Comparison of ENCODE assay signal across 25 cellular contexts in the genomic region with DNA sequence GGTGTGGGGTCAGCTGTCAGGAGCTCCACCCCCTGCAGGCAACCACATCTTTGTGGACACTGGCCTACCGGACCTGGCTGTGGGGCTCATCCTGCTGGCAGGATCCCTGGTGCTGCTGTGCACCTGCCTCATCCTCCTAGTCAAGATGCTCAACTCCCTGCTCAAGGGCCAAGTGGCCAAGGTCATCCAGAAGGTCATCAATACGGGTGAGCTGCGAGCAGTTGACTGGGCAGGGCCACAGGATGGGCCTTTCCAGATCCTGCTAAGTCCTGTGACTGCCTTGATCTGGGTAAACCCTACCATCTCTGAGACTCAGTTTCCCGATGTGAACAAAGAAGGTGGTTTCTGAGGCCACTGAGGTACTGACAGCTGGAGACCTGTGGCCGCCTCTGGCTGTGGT. TPM values are rescaled to one million over a fixed set of nuclear protein-coding genes. Genes with fewer than 3 reads are reported as not detected.
DNase-seq lines count a peak whose midpoint lies in the region; ATAC-seq, FAIRE-seq and TF ChIP-seq lines count a peak whose summit lies in the region.
"Had no signal": no experiment of that assay in that cellular context is flagged by ENCODE, and none has a peak within 500 bp of the region (broad histone marks: within the 10 kb centered on the region; RNA-seq: fewer than 3 reads in every experiment).

No MANE protein-coding gene starts in this region.

- no peak overlapping the region for H2BK20ac ChIP-seq in H1 (ENCODE audit: low read length)

- H3K9ac ChIP-seq in BLaER1 (no peak overlapping the region), H1 (replicated peaks in 1 of 4; ENCODE audit: extremely low read depth in 1 of 4, low read depth in 3 of 4, low read length in 3 of 4) (no peak overlapping the region), trophoblast cell (ENCODE audit: low read length) (no peak overlapping the region), neural progenitor cell (no peak overlapping the region)

- 0 out of 2 replicates have a peak overlapping the region, but pooled peaks have one; percentile 12 for H2BK15ac ChIP-seq in H1 (ENCODE audit: low read length)

- H3K27me3 ChIP-seq in BLaER1 = no peaks in the 10 kb centered on the region
- H3K27me3 ChIP-seq in H1 (replicated peaks in 1 of 4; ENCODE audit: control insufficient read depth in 3 of 4, extremely low read depth in 1 of 4, insufficient read depth in 3 of 4, low read length in 3 of 4) = peaks cover 0 to 16% (median 11%) of the 10 kb centered on the region in 4 experiments; a peak in 6 of 7 replicates
- peaks cover 14% of the 10 kb centered on the region for H3K27me3 ChIP-seq in neutrophil
- no peaks in the 10 kb centered on the region for H3K27me3 ChIP-seq in trophoblast cell (ENCODE audit: insufficient read depth, low read length)
- H3K27me3 ChIP-seq in neural progenitor cell = peaks cover 21% of the 10 kb centered on the region
- H3K27me3 ChIP-seq: BE2C had no signal

- H4K20me1 ChIP-seq in BLaER1 (no peaks in the 10 kb centered on the region), H1 (replicated peaks in 1 of 2; ENCODE audit: control insufficient read depth in 1 of 2, insufficient read depth in 2 of 2, low read length in 2 of 2) (no peaks in the 10 kb centered on the region), neural progenitor cell (ENCODE audit: low read depth) (no peaks in the 10 kb centered on the region)

- H3K9me3 Mint-ChIP-seq in neural progenitor cell = no peaks in the 10 kb centered on the region
- H3K9me3 Mint-ChIP-seq: CD4-positive, CD25-positive, alpha-beta regulatory T cell; CD8-positive, alpha-beta T cell; GM23338; HFFc6 had no signal

- peak overlapping the region; percentile 64; the same call in 1 of the 2 replicates for H3K27ac ChIP-seq in BLaER1
- H3K27ac ChIP-seq in H1 (ENCODE audit: low read depth, low read length) = no peak overlapping the region
- H3K27ac ChIP-seq in neutrophil = peak overlapping the region; percentile 69
- no peak overlapping the region for H3K27ac ChIP-seq in trophoblast cell (ENCODE audit: low read depth, low read length)
- no peak overlapping the region for H3K27ac ChIP-seq in neural progenitor cell
- H3K27ac ChIP-seq: A549, C4-2B had no signal

- H3K4ac ChIP-seq in H1 (replicated peaks; ENCODE audit: insufficient read length, low read depth, low read length) = no peak overlapping the region
- H3K4ac ChIP-seq in trophoblast cell (ENCODE audit: low read depth, low read length) = no peak overlapping the region

- H2AFZ ChIP-seq in H1 (ENCODE audit: low read length) = no peak overlapping the region
- no peak overlapping the region for H2AFZ ChIP-seq in trophoblast cell (ENCODE audit: insufficient read depth, low read length, poor library complexity)
- no peak overlapping the region for H2AFZ ChIP-seq in neural progenitor cell (replicated peaks)
- H2AFZ ChIP-seq: GM23338 had no signal

- H3K18ac ChIP-seq in H1 (ENCODE audit: extremely low read depth, low read length) (no peak overlapping the region), trophoblast cell (ENCODE audit: low read length) (no peak overlapping the region)

- H3K4me3 ChIP-seq in BLaER1 (no peak overlapping the region), H1 (ENCODE audit: extremely low read depth in 1 of 4, insufficient read depth in 2 of 4, low read depth in 3 of 4, low read length in 4 of 4) (no peak overlapping the region), neutrophil (ENCODE audit: low read depth in 1 of 2, low read length in 1 of 2) (no peak overlapping the region), trophoblast cell (ENCODE audit: low read depth, low read length) (no peak overlapping the region), neural progenitor cell (no peak overlapping the region)
- H3K4me3 ChIP-seq: A549, GM23338, HAP-1 had no signal

- H4K12ac ChIP-seq in trophoblast cell (ENCODE audit: low read depth, low read length) = no peak overlapping the region

- H3K14ac ChIP-seq in H1 (ENCODE audit: insufficient read length) (no peak overlapping the region), trophoblast cell (ENCODE audit: low read length) (no peak overlapping the region)

- H2BK5ac ChIP-seq in H1 (ENCODE audit: low read depth, low read length) (peak overlapping the region; percentile 7; the same call in 1 of the 2 replicates), trophoblast cell (ENCODE audit: low read depth, low read length, poor library complexity) (no peak overlapping the region)

- peaks cover 25% of the 10 kb centered on the region for H3K4me1 Mint-ChIP-seq in neural progenitor cell

- H3K4me2 ChIP-seq in BLaER1 (peak overlapping the region; percentile 75), H1 (ENCODE audit: insufficient read depth in 1 of 2, low read depth in 2 of 2, low read length in 2 of 2) (no peak overlapping the region), trophoblast cell (ENCODE audit: low read length) (no peak overlapping the region), neural progenitor cell (no peak overlapping the region)
- H3K4me2 ChIP-seq: A549, GM23338 had no signal

- no peak overlapping the region for H4K91ac ChIP-seq in H1 (replicated peaks; ENCODE audit: insufficient read length, low read length)
- H4K91ac ChIP-seq in trophoblast cell (ENCODE audit: low read depth, low read length) = no peak overlapping the region

- CTCF ChIA-PET in H1 (lab: Charles Lee; ENCODE audit: partially characterized antibody) = interaction anchor here (0.6 to 18.7 kb wide), 7 partner anchors 9 to 599 kb away, joined by 3 to 430 read pairs (median 37); a partner anchor contains a TSS

- TF ChIP-seq RAD21 in H1 (IDR thresholded peaks at IDR 0.05 in 1 of 2, conservative IDR thresholded peaks at IDR 0.05 in 1 of 2; ENCODE audit: low read depth in 2 of 2, low read length in 2 of 2) = no peak

- TF ChIP-seq CTCF in H1 (IDR thresholded peaks at IDR 0.05; ENCODE audit: control extremely low read depth in 1 of 3, insufficient read depth in 1 of 3, low read depth in 1 of 3, low read length in 3 of 3) = no peak
- TF ChIP-seq CTCF in neutrophil (IDR thresholded peaks at IDR 0.05) = no peak
- TF ChIP-seq CTCF in neural progenitor cell (IDR thresholded peaks at IDR 0.05) = no peak

- TF ChIP-seq EP300 in H1 (IDR thresholded peaks at IDR 0.05; ENCODE audit: borderline replicate concordance in 1 of 2, low read depth in 2 of 2, low read length in 2 of 2) = no peak

- 73% methylated on average over 5 of the region's 5 CpGs; no CpG with 5 or more reads in 1 of the 2 experiments for WGBS in H1 (ENCODE audit: extremely low coverage in 1 of 2, insufficient coverage in 1 of 2, insufficient read length in 1 of 2, insufficient replicate concordance in 2 of 2, low coverage in 1 of 2, low lambda C conversion rate in 2 of 2, missing lambda C conversion rate in 1 of 2), 2 experiments
- WGBS in trophoblast cell (ENCODE audit: extremely low coverage, insufficient coverage, insufficient read length) = no CpG with 5 or more reads among the region's 5 CpGs

- H3K36me3 Mint-ChIP-seq in neural progenitor cell = no peaks in the 10 kb centered on the region
- H3K36me3 Mint-ChIP-seq: CD4-positive, CD25-positive, alpha-beta regulatory T cell; CD8-positive, alpha-beta T cell had no signal

- H3K23ac ChIP-seq in H1 (ENCODE audit: insufficient read length) (no peak overlapping the region), trophoblast cell (ENCODE audit: low read length) (no peak overlapping the region)

- no peak for ATAC-seq in HG03432 (IDR thresholded peaks at IDR 0.05; ENCODE audit: unreplicated experiment)
- ATAC-seq: A549; CD8-positive, alpha-beta T cell; GM23338 had no signal

- H3K79me1 ChIP-seq in H1 (ENCODE audit: low read depth, low read length) = no peaks in the 10 kb centered on the region
- H3K79me1 ChIP-seq in trophoblast cell (ENCODE audit: low read length) = peaks cover 5% of the 10 kb centered on the region

- H4K8ac ChIP-seq in H1 (ENCODE audit: extremely low read depth, insufficient read depth, low read length) (no peak overlapping the region), trophoblast cell (ENCODE audit: low read depth, low read length) (no peak overlapping the region)

- H4K5ac ChIP-seq in H1 (ENCODE audit: insufficient read length, low read depth, low read length) = no peak overlapping the region

- no peaks in the 10 kb centered on the region for H3F3A ChIP-seq in neural progenitor cell (ENCODE audit: low read depth)

- H3K56ac ChIP-seq in H1 (replicated peaks; ENCODE audit: insufficient read length, low read depth, low read length) = no peak overlapping the region

- POLR2A ChIA-PET in H1 (lab: Charles Lee; ENCODE audit: partially characterized antibody) = interaction anchor here (1.3 to 4.2 kb wide), 5 partner anchors 9 to 103 kb away, joined by 3 to 16 read pairs (median 4); a partner anchor contains a TSS

- H3K27me3 Mint-ChIP-seq in neural progenitor cell (ENCODE audit: insufficient read depth, low read depth) = peaks cover 3% of the 10 kb centered on the region

- no peaks in the 10 kb centered on the region for H3K9me3 ChIP-seq in BLaER1
- no peaks in the 10 kb centered on the region for H3K9me3 ChIP-seq in H1 (ENCODE audit: insufficient read depth in 2 of 2, low read depth in 1 of 2, low read length in 1 of 2)
- no peaks in the 10 kb centered on the region for H3K9me3 ChIP-seq in neutrophil
- H3K9me3 ChIP-seq in trophoblast cell (ENCODE audit: insufficient read depth, low read depth, low read length) = peaks cover 2% of the 10 kb centered on the region
- H3K9me3 ChIP-seq in neural progenitor cell (ENCODE audit: low read depth) = no peaks in the 10 kb centered on the region
- H3K9me3 ChIP-seq: A549, BE2C, HAP-1 had no signal

- H3K4me3 Mint-ChIP-seq in neural progenitor cell = no peak overlapping the region
- H3K4me3 Mint-ChIP-seq: CD4-positive, CD25-positive, alpha-beta regulatory T cell; CD8-positive, alpha-beta T cell; GM23338; HFFc6 had no signal

- H2BK12ac ChIP-seq in H1 (ENCODE audit: low read depth, low read length) = peak overlapping the region; percentile 91; the same call in 1 of the 2 replicates
- H2BK12ac ChIP-seq in trophoblast cell (ENCODE audit: low read length) = no peak overlapping the region

- H3K4me1 ChIP-seq in BLaER1 (peaks cover 53% of the 10 kb centered on the region), H1 (replicated peaks in 1 of 4; ENCODE audit: control insufficient read depth in 3 of 4, insufficient read depth in 4 of 4, low read length in 3 of 4) (peaks cover 0 to 3% (median 0%) of the 10 kb centered on the region in 4 experiments; a peak in 4 of 7 replicates), neutrophil (ENCODE audit: control insufficient read depth in 1 of 2, insufficient read depth in 1 of 2, low read depth in 1 of 2, low read length in 1 of 2) (peaks cover 38 to 44% of the 10 kb centered on the region in 2 experiments), trophoblast cell (ENCODE audit: control insufficient read depth in 1 of 2, insufficient read depth in 2 of 2, low read length in 2 of 2) (peaks cover 9 to 13% of the 10 kb centered on the region in 2 experiments), neural progenitor cell (no peaks in the 10 kb centered on the region)
- H3K4me1 ChIP-seq: BE2C, HAP-1 had no signal

- peak; percentile 36 for DNase-seq in COLO668 (lab: John Stamatoyannopoulos, UW; ENCODE audit: unreplicated experiment)
- no peak for DNase-seq in H1 (ENCODE audit: low read depth in 1 of 2, low spot score in 2 of 2)
- no peak for DNase-seq in trophoblast cell
- no peak for DNase-seq in neural progenitor cell (ENCODE audit: low spot score)
- DNase-seq: 8988T; ACHN; BE2C; CD4-positive, CD25-positive, alpha-beta regulatory T cell; CD8-positive, alpha-beta T cell; DMS53; DMS79 treated with DMSO at 0.1 percent for 48 hours; HFFc6 had no signal

- no peaks in the 10 kb centered on the region for H3K79me2 ChIP-seq in H1 (ENCODE audit: control insufficient read depth in 1 of 2, insufficient read depth in 2 of 2, low read length in 2 of 2)
- H3K79me2 ChIP-seq in trophoblast cell (ENCODE audit: control insufficient read depth, insufficient read depth, low read length, poor library complexity) = no peaks in the 10 kb centered on the region
- no peaks in the 10 kb centered on the region for H3K79me2 ChIP-seq in neural progenitor cell (ENCODE audit: low read depth)

- TF ChIP-seq POLR2A in H1 (IDR thresholded peaks at IDR 0.05; ENCODE audit: control extremely low read depth in 1 of 2, low read depth in 2 of 2, low read length in 2 of 2) = no peak

- H3K23me2 ChIP-seq in H1 (ENCODE audit: low read depth, low read length) = no peaks in the 10 kb centered on the region

- no peaks in the 10 kb centered on the region for H3K36me3 ChIP-seq in BLaER1
- H3K36me3 ChIP-seq in H1 (ENCODE audit: control insufficient read depth in 2 of 4, insufficient read depth in 4 of 4, low read length in 3 of 4) = no peaks in the 10 kb centered on the region
- no peaks in the 10 kb centered on the region for H3K36me3 ChIP-seq in neutrophil
- H3K36me3 ChIP-seq in trophoblast cell (ENCODE audit: control insufficient read depth in 1 of 2, insufficient read depth in 2 of 2, low read length in 2 of 2) = no peaks in the 10 kb centered on the region
- H3K36me3 ChIP-seq in neural progenitor cell = no peaks in the 10 kb centered on the region
- H3K36me3 ChIP-seq: BE2C, HAP-1 had no signal

- H2BK120ac ChIP-seq in H1 (replicated peaks; ENCODE audit: low read depth, low read length) (no peak overlapping the region), trophoblast cell (ENCODE audit: insufficient read depth, low read length, poor library complexity) (no peak overlapping the region)

- no peak overlapping the region for H3K27ac Mint-ChIP-seq in neural progenitor cell
- H3K27ac Mint-ChIP-seq: CD8-positive, alpha-beta T cell; GM23338; HFFc6 had no signal

- peak overlapping the region; percentile 34; the same call in 1 of the 2 replicates for H2AK5ac ChIP-seq in H1 (ENCODE audit: low read depth, low read length)
- no peak overlapping the region for H2AK5ac ChIP-seq in trophoblast cell (ENCODE audit: low read length)

- no peak for FAIRE-seq in H1 (lab: Jason Lieb, UNC)
- FAIRE-seq: A549, D721Med, GM12891, GM18507, H54 had no signal

RNA-seq across cellular contexts. Expression of a gene that starts 6.5 kb away (rescaled TPM):
- not detected in 2 replicates for total RNA-seq in H1 (2021; fragmentation: NEBNext Ultra II Directional; extraction: Animal tissue kit (Norgen Biotek cat#: 25700))
- not detected in 2 replicates for polyA plus RNA-seq in H1 (2011; rRNA removed)
- polyA plus RNA-seq in H1 (2011; cell fraction: cytosol; rRNA removed) = not detected
- not detected for polyA plus RNA-seq in H1 (2011; cell fraction: nucleus; rRNA removed)
- polyA plus RNA-seq in H1 (2012, experiment 1 of 2) = not detected in 4 replicates
- polyA plus RNA-seq in H1 (2012, experiment 2 of 2) = not detected
- not detected for polyA plus RNA-seq in H1 (2013, experiment 1 of 2)
- not detected for polyA plus RNA-seq in H1 (2013, experiment 2 of 2)
- polyA minus RNA-seq in H1 (2011; rRNA and poly(A)+ RNA removed) = not detected in 2 replicates
- not detected for polyA minus RNA-seq in H1 (2011; cell fraction: cytosol; rRNA and poly(A)+ RNA removed)
- polyA minus RNA-seq in H1 (2011; cell fraction: nucleus; rRNA and poly(A)+ RNA removed) = not detected
- not detected in 2 replicates for polyA plus RNA-seq in trophoblast cell (2013)
- not detected in 2 replicates for total RNA-seq in neural progenitor cell (ENCODE audit: low replicate concordance)
- total RNA-seq: CD4-positive, CD25-positive, alpha-beta regulatory T cell; CD8-positive, alpha-beta T cell; Daoy; G401; HFFc6 had no signal
- polyA plus RNA-seq: A549; CD4-positive, CD25-positive, alpha-beta regulatory T cell had no signal

RNA-seq across cellular contexts. Expression of a gene that starts 9.8 kb away (rescaled TPM):
- not detected in 2 replicates for total RNA-seq in H1 (2021; fragmentation: NEBNext Ultra II Directional; extraction: Animal tissue kit (Norgen Biotek cat#: 25700))
- not detected in 2 replicates for polyA plus RNA-seq in H1 (2011; rRNA removed)
- not detected for polyA plus RNA-seq in H1 (2011; cell fraction: cytosol; rRNA removed)
- polyA plus RNA-seq in H1 (2011; cell fraction: nucleus; rRNA removed) = not detected
- polyA plus RNA-seq in H1 (2012, experiment 1 of 2) = not detected in 4 replicates
- not detected for polyA plus RNA-seq in H1 (2012, experiment 2 of 2)
- not detected for polyA plus RNA-seq in H1 (2013, experiment 1 of 2)
- polyA plus RNA-seq in H1 (2013, experiment 2 of 2) = not detected
- polyA minus RNA-seq in H1 (2011; rRNA and poly(A)+ RNA removed) = not detected in 2 replicates
- polyA minus RNA-seq in H1 (2011; cell fraction: cytosol; rRNA and poly(A)+ RNA removed) = not detected
- not detected for polyA minus RNA-seq in H1 (2011; cell fraction: nucleus; rRNA and poly(A)+ RNA removed)
- not detected in 2 replicates for polyA plus RNA-seq in trophoblast cell (2013)
- not detected in 2 replicates for total RNA-seq in neural progenitor cell (ENCODE audit: low replicate concordance)
- total RNA-seq: CD8-positive, alpha-beta T cell; Daoy; G401; GM23338; HFFc6 had no signal
- polyA plus RNA-seq: CD4-positive, CD25-positive, alpha-beta regulatory T cell; GM23338 had no signal

RNA-seq across cellular contexts. Expression of a gene that starts 15.4 kb away (rescaled TPM):
- 5.4 and 6.5 TPM in 2 replicates for total RNA-seq in H1 (2021; fragmentation: NEBNext Ultra II Directional; extraction: Animal tissue kit (Norgen Biotek cat#: 25700))
- polyA plus RNA-seq in H1 (2011; rRNA removed) = 7.8 and 12.0 TPM in 2 replicates
- 6.0 TPM for polyA plus RNA-seq in H1 (2011; cell fraction: cytosol; rRNA removed)
- 5.0 TPM for polyA plus RNA-seq in H1 (2011; cell fraction: nucleus; rRNA removed)
- polyA plus RNA-seq in H1 (2012, experiment 1 of 2) = 3.5 to 7.1 TPM (median 4.9 TPM) in 4 replicates
- polyA plus RNA-seq in H1 (2012, experiment 2 of 2) = 3.5 TPM
- 2.6 TPM for polyA plus RNA-seq in H1 (2013, experiment 1 of 2)
- 3.1 TPM for polyA plus RNA-seq in H1 (2013, experiment 2 of 2)
- polyA minus RNA-seq in H1 (2011; rRNA and poly(A)+ RNA removed) = 0.85 and 0.88 TPM in 2 replicates
- polyA minus RNA-seq in H1 (2011; cell fraction: cytosol; rRNA and poly(A)+ RNA removed) = 2.3 TPM
- 2.7 TPM for polyA minus RNA-seq in H1 (2011; cell fraction: nucleus; rRNA and poly(A)+ RNA removed)
- polyA plus RNA-seq in trophoblast cell (2013) = 0.47 and 0.49 TPM in 2 replicates
- total RNA-seq in neural progenitor cell (ENCODE audit: low replicate concordance) = 2.0 TPM in 1 of 2 replicates, not detected in the other
- total RNA-seq: CD8-positive, alpha-beta T cell had no signal

RNA-seq across cellular contexts. Expression of a gene that starts 32.5 kb away (rescaled TPM):
- 52.0 and 57.8 TPM in 2 replicates for total RNA-seq in H1 (2021; fragmentation: NEBNext Ultra II Directional; extraction: Animal tissue kit (Norgen Biotek cat#: 25700))
- 31.8 and 50.8 TPM in 2 replicates for polyA plus RNA-seq in H1 (2011; rRNA removed)
- polyA plus RNA-seq in H1 (2011; cell fraction: cytosol; rRNA removed) = 43.3 TPM
- polyA plus RNA-seq in H1 (2011; cell fraction: nucleus; rRNA removed) = 53.8 TPM
- 32.8 to 46.4 TPM (median 42.2 TPM) in 4 replicates for polyA plus RNA-seq in H1 (2012, experiment 1 of 2)
- polyA plus RNA-seq in H1 (2012, experiment 2 of 2) = 38.4 TPM
- polyA plus RNA-seq in H1 (2013, experiment 1 of 2) = 23.7 TPM
- polyA plus RNA-seq in H1 (2013, experiment 2 of 2) = 24.5 TPM
- polyA minus RNA-seq in H1 (2011; rRNA and poly(A)+ RNA removed) = 21.9 and 25.8 TPM in 2 replicates
- polyA minus RNA-seq in H1 (2011; cell fraction: cytosol; rRNA and poly(A)+ RNA removed) = 27.7 TPM
- 39.0 TPM for polyA minus RNA-seq in H1 (2011; cell fraction: nucleus; rRNA and poly(A)+ RNA removed)
- polyA plus RNA-seq in trophoblast cell (2013) = 15.2 and 16.0 TPM in 2 replicates
- 24.0 and 50.6 TPM in 2 replicates for total RNA-seq in neural progenitor cell (ENCODE audit: low replicate concordance)

RNA-seq across cellular contexts. Expression of a gene that starts 36.3 kb away (rescaled TPM):
- total RNA-seq in H1 (2021; fragmentation: NEBNext Ultra II Directional; extraction: Animal tissue kit (Norgen Biotek cat#: 25700)) = 20.6 and 24.4 TPM in 2 replicates
- 46.1 and 66.5 TPM in 2 replicates for polyA plus RNA-seq in H1 (2011; rRNA removed)
- polyA plus RNA-seq in H1 (2011; cell fraction: cytosol; rRNA removed) = 51.6 TPM
- 82.0 TPM for polyA plus RNA-seq in H1 (2011; cell fraction: nucleus; rRNA removed)
- 20.9 to 27.7 TPM (median 23.7 TPM) in 4 replicates for polyA plus RNA-seq in H1 (2012, experiment 1 of 2)
- polyA plus RNA-seq in H1 (2012, experiment 2 of 2) = 29.1 TPM
- polyA plus RNA-seq in H1 (2013, experiment 1 of 2) = 36.7 TPM
- polyA plus RNA-seq in H1 (2013, experiment 2 of 2) = 35.2 TPM
- polyA minus RNA-seq in H1 (2011; rRNA and poly(A)+ RNA removed) = 11.1 and 11.2 TPM in 2 replicates
- polyA minus RNA-seq in H1 (2011; cell fraction: cytosol; rRNA and poly(A)+ RNA removed) = 12.8 TPM
- 22.4 TPM for polyA minus RNA-seq in H1 (2011; cell fraction: nucleus; rRNA and poly(A)+ RNA removed)
- 9.9 and 10.1 TPM in 2 replicates for polyA plus RNA-seq in trophoblast cell (2013)
- 3.2 and 19.0 TPM in 2 replicates for total RNA-seq in neural progenitor cell (ENCODE audit: low replicate concordance)

Comparison
In these comparisons a context has a peak if more than half of its experiments do, and no peak if none do; other contexts are left out.
1. H3K27ac ChIP-seq: peak in BLaER1 (single experiment) and neutrophil (single experiment); none in H1 (single experiment), trophoblast cell (single experiment) and neural progenitor cell (single experiment).